1 cellular context compared by ENCODE assay signal in the genomic region with DNA sequence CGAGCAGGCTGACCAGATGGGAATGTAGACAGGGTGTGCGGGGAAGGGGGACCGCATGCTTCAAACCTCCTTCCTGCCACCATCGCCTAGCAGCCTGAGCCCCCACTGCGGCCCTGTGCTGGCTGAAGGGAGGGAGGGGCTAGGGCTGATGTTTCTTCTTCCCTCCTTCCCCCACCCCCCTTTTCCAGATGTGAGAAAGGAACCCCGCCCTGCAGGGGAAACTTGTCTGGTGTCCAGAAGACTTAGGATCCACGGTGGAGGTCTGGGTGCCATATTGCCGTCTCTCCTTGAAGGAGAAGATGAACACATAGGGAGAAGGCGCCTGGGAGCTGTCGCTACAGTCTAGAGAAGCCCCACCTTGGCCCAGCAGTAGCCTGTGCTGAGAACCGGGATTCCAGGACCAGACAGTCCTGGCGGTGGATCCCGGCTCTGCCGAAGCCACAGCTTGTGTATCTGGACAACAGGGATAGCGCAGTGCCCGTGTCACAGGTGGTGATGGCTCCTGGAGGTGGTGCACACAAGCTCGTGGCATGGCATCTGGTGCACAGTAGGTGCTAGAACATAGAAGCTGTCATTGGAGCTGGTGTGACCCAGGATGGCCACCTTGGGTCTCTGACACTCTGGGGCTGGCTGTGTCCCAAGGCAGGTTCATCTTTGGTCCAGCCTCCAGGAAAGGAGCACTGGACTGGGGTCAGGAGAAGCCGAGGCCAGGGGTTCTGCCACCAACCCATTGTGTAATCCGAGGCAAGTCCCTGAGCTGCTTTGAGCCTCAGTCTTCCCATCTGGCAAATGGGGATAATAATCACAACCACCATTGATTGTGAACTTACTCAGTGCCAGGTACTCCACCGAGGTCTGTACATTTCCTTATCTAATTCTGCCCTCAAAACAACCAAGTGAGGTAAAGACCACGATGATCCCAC.
A peak's percentile ranks its signal among the peaks of the same experiment; 100 is the strongest.
TF ChIP-seq lines count a peak whose summit lies in the region.

No MANE protein-coding gene starts in this region.

TF ChIP-seq in HepG2, 621 proteins besides CTCF, POLR2A, EP300 and RAD21 (continued from another document):
- 0 out of 2 replicates have a peak, but pooled peaks have one; percentile 13 for TF ChIP-seq UBTF (CRISPR knock-in tag; IDR thresholded peaks at IDR 0.05)
- TF ChIP-seq SSRP1 (CRISPR knock-in tag; IDR thresholded peaks at IDR 0.05), result no peak
- TF ChIP-seq FLYWCH1 (CRISPR knock-in tag; IDR thresholded peaks at IDR 0.05), result no peak
- TF ChIP-seq JARID2 (CRISPR knock-in tag; IDR thresholded peaks at IDR 0.05; ENCODE audit: insufficient replicate concordance), result no peak
- TF ChIP-seq CENPBD1 (CRISPR knock-in tag; IDR thresholded peaks at IDR 0.05; ENCODE audit: borderline replicate concordance, low read depth), result no peak
- no peak for TF ChIP-seq ZNF672 (CRISPR knock-in tag; IDR thresholded peaks at IDR 0.05)
- TF ChIP-seq, protein P1, sequence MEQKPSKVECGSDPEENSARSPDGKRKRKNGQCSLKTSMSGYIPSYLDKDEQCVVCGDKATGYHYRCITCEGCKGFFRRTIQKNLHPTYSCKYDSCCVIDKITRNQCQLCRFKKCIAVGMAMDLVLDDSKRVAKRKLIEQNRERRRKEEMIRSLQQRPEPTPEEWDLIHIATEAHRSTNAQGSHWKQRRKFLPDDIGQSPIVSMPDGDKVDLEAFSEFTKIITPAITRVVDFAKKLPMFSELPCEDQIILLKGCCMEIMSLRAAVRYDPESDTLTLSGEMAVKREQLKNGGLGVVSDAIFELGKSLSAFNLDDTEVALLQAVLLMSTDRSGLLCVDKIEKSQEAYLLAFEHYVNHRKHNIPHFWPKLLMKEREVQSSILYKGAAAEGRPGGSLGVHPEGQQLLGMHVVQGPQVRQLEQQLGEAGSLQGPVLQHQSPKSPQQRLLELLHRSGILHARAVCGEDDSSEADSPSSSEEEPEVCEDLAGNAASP (CRISPR knock-in tag; IDR thresholded peaks at IDR 0.05; ENCODE audit: borderline replicate concordance), result no peak
- peak; percentile 59; the same call in 1 of the 2 replicates for TF ChIP-seq TBX2 (CRISPR knock-in tag; IDR thresholded peaks at IDR 0.05; ENCODE audit: borderline replicate concordance)
- TF ChIP-seq ZNF607 (CRISPR knock-in tag; IDR thresholded peaks at IDR 0.05; ENCODE audit: borderline replicate concordance), result no peak
- TF ChIP-seq, protein P2, sequence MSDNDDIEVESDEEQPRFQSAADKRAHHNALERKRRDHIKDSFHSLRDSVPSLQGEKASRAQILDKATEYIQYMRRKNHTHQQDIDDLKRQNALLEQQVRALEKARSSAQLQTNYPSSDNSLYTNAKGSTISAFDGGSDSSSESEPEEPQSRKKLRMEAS (IDR thresholded peaks at IDR 0.05), result 0 out of 2 replicates have a peak, but pooled peaks have one; percentile 23
- peak; percentile 100 for TF ChIP-seq ZNF629 (CRISPR knock-in tag; conservative IDR thresholded peaks at IDR 0.05)
- TF ChIP-seq, protein P3, sequence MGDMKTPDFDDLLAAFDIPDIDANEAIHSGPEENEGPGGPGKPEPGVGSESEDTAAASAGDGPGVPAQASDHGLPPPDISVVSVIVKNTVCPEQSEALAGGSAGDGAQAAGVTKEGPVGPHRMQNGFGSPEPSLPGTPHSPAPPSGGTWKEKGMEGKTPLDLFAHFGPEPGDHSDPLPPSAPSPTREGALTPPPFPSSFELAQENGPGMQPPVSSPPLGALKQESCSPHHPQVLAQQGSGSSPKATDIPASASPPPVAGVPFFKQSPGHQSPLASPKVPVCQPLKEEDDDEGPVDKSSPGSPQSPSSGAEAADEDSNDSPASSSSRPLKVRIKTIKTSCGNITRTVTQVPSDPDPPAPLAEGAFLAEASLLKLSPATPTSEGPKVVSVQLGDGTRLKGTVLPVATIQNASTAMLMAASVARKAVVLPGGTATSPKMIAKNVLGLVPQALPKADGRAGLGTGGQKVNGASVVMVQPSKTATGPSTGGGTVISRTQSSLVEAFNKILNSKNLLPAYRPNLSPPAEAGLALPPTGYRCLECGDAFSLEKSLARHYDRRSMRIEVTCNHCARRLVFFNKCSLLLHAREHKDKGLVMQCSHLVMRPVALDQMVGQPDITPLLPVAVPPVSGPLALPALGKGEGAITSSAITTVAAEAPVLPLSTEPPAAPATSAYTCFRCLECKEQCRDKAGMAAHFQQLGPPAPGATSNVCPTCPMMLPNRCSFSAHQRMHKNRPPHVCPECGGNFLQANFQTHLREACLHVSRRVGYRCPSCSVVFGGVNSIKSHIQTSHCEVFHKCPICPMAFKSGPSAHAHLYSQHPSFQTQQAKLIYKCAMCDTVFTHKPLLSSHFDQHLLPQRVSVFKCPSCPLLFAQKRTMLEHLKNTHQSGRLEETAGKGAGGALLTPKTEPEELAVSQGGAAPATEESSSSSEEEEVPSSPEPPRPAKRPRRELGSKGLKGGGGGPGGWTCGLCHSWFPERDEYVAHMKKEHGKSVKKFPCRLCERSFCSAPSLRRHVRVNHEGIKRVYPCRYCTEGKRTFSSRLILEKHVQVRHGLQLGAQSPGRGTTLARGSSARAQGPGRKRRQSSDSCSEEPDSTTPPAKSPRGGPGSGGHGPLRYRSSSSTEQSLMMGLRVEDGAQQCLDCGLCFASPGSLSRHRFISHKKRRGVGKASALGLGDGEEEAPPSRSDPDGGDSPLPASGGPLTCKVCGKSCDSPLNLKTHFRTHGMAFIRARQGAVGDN (CRISPR knock-in tag; IDR thresholded peaks at IDR 0.05), result peak; percentile 57; the same call in 1 of the 2 replicates
- no peak for TF ChIP-seq SRY (CRISPR knock-in tag; IDR thresholded peaks at IDR 0.05)
- no peak for TF ChIP-seq HOXD1 (CRISPR knock-in tag; IDR thresholded peaks at IDR 0.05)
- 0 out of 2 replicates have a peak, but pooled peaks have one; percentile 30 for TF ChIP-seq ZNF468 (CRISPR knock-in tag; IDR thresholded peaks at IDR 0.05)
- no peak for TF ChIP-seq ZSCAN21 (CRISPR knock-in tag; IDR thresholded peaks at IDR 0.05; ENCODE audit: borderline replicate concordance)
- TF ChIP-seq HMG20B (CRISPR knock-in tag; conservative IDR thresholded peaks at IDR 0.05), result no peak
- TF ChIP-seq PHF20 (CRISPR knock-in tag; IDR thresholded peaks at IDR 0.05), result no peak
- no peak for TF ChIP-seq ZNF816 (CRISPR knock-in tag; IDR thresholded peaks at IDR 0.05; ENCODE audit: borderline replicate concordance)
- TF ChIP-seq, protein P4, sequence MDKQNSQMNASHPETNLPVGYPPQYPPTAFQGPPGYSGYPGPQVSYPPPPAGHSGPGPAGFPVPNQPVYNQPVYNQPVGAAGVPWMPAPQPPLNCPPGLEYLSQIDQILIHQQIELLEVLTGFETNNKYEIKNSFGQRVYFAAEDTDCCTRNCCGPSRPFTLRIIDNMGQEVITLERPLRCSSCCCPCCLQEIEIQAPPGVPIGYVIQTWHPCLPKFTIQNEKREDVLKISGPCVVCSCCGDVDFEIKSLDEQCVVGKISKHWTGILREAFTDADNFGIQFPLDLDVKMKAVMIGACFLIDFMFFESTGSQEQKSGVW (CRISPR knock-in tag; IDR thresholded peaks at IDR 0.05; ENCODE audit: borderline replicate concordance), result no peak
